In the genomic region with DNA sequence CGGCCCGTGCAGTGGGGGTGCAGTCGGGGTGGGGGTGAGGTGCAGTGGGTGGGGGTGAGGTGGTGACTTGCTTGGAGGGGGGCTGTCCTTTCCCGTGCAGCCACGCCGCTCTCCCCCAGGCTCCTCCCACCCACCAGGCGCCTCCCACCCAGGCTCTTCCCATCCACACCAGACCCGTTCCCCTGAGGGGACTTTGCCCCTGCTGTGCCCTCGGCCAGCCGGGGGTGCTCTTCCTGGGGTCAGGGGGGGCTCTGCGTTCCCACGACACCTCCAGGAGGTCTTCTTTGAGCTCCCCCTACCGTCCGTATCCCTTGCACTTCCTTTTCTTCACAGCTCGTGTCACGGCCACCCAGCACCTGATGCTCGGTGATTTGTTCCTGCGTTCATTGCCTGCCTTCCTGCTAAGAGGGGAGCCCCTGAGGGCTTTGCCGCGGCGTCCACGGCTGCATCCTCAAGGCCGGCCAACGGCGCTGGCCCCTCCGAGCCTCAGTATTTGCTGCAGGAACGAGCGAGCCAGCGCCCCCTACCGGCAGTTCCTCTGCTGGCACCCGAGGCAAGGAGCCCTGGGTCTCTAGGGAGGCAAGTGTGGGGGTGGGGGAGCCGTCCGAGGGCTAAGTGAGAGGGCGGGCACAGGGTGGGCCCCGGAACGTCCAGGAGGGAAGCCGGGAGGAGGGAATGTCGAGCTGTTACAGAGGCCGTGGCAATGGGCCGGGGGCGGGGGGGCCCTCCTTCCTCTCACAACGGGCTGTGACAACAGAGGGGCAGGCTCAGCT, we compare ENCODE assay signal across 8 cellular contexts. TPM values are rescaled to one million over a fixed set of nuclear protein-coding genes. Genes with fewer than 3 reads are reported as not detected.
DNase-seq lines count a peak whose midpoint lies in the region; ATAC-seq and TF ChIP-seq lines count a peak whose summit lies in the region.

No MANE protein-coding gene starts in this region.

- ATAC-seq in thoracic aorta (ENCODE audit: insufficient number of reproducible peaks, low FRiP score, low read depth) (no peak), GM21381 (IDR thresholded peaks at IDR 0.05; ENCODE audit: unreplicated experiment) (no peak)

- no peak for TF ChIP-seq EP300 in ovary (IDR thresholded peaks at IDR 0.05)

- peak overlapping the region; percentile 66 for H3K4me3 ChIP-seq in CD8-positive, alpha-beta memory T cell (ENCODE audit: low read length)
- H3K4me3 ChIP-seq in SK-N-MC (peak overlapping the region; percentile 85), ovary (peak overlapping the region; percentile 25), thoracic aorta (peak overlapping the region; percentile 75)

- no peaks in the 10 kb centered on the region for H3K9me3 Mint-ChIP-seq in CD8-positive, alpha-beta memory T cell
- H3K9me3 Mint-ChIP-seq in activated naive CD4-positive, alpha-beta T cell treated with anti-CD3 and anti-CD28 coated beads, Interleukin-2, amount 10 ng/mL, durations not matched to agents 7 days and 5 days, result no peaks in the 10 kb centered on the region

- H3K9ac ChIP-seq in SK-N-MC (ENCODE audit: insufficient read length), result peak overlapping the region; percentile 45

- peak; percentile 48 to 70 (median 67) for DNase-seq in CD8-positive, alpha-beta memory T cell
- DNase-seq in HuH-7 (ENCODE audit: low spot score) (peak; percentile 96), SK-N-MC (ENCODE audit: low read depth, low spot score) (no peak), glomerular visceral epithelial cell (ENCODE audit: extremely low spot score) (peak; percentile 55), ovary (peak; percentile 35 to 80 (median 69)), thoracic aorta (ENCODE audit: low spot score) (no peak)
- peak; percentile 85 for DNase-seq in activated naive CD4-positive, alpha-beta T cell treated with anti-CD3 and anti-CD28 coated beads, Interleukin-2, amount 10 ng/mL, durations not matched to agents 7 days and 5 days

- H3K36me3 ChIP-seq in CD8-positive, alpha-beta memory T cell (ENCODE audit: insufficient read depth, low read length), result no peaks in the 10 kb centered on the region
- H3K36me3 ChIP-seq in SK-N-MC (ENCODE audit: insufficient read depth, low read length) (no peaks in the 10 kb centered on the region), ovary (no peaks in the 10 kb centered on the region), thoracic aorta (no peaks in the 10 kb centered on the region)

- H3K36me3 Mint-ChIP-seq in CD8-positive, alpha-beta memory T cell, result no peaks in the 10 kb centered on the region
- no peaks in the 10 kb centered on the region for H3K36me3 Mint-ChIP-seq in activated naive CD4-positive, alpha-beta T cell treated with anti-CD3 and anti-CD28 coated beads, Interleukin-2, amount 10 ng/mL, durations not matched to agents 7 days and 5 days

- POLR2A ChIA-PET in CD8-positive, alpha-beta memory T cell (lab: Charles Lee), result no interaction called here

- intact Hi-C loops in ovary (cut with DNase I), result no loop called here

- peaks cover 17% of the 10 kb centered on the region for H3K27me3 ChIP-seq in CD8-positive, alpha-beta memory T cell (ENCODE audit: insufficient read depth, low read length, poor library complexity, severe bottlenecking)
- H3K27me3 ChIP-seq in ovary, result no peaks in the 10 kb centered on the region
- no peaks in the 10 kb centered on the region for H3K27me3 ChIP-seq in thoracic aorta (replicated peaks; ENCODE audit: insufficient read depth)

- peaks cover 8% of the 10 kb centered on the region for H3K4me1 ChIP-seq in CD8-positive, alpha-beta memory T cell (ENCODE audit: insufficient read depth, low read length)
- H3K4me1 ChIP-seq in ovary (ENCODE audit: insufficient read depth), result peaks cover 2% of the 10 kb centered on the region
- peaks cover 2 to 7% of the 10 kb centered on the region in 2 donors for H3K4me1 ChIP-seq in thoracic aorta (ENCODE audit: control insufficient read depth in 1 of 2, low read depth in 2 of 2)

- H3K27ac Mint-ChIP-seq in CD8-positive, alpha-beta memory T cell, result no peak overlapping the region
- no peak overlapping the region for H3K27ac Mint-ChIP-seq in activated naive CD4-positive, alpha-beta T cell treated with anti-CD3 and anti-CD28 coated beads, Interleukin-2, amount 10 ng/mL, durations not matched to agents 7 days and 5 days

- H3K4me1 Mint-ChIP-seq in CD8-positive, alpha-beta memory T cell, result peaks cover 4 to 22% (median 8%) of the 10 kb centered on the region in 3 donors
- H3K4me1 Mint-ChIP-seq in activated naive CD4-positive, alpha-beta T cell treated with anti-CD3 and anti-CD28 coated beads, Interleukin-2, amount 10 ng/mL, durations not matched to agents 7 days and 5 days, result peaks cover 10% of the 10 kb centered on the region

- peak overlapping the region; percentile 27 to 93 (median 87) for H3K4me3 Mint-ChIP-seq in CD8-positive, alpha-beta memory T cell
- H3K4me3 Mint-ChIP-seq in activated naive CD4-positive, alpha-beta T cell treated with anti-CD3 and anti-CD28 coated beads, Interleukin-2, amount 10 ng/mL, durations not matched to agents 7 days and 5 days, result peak overlapping the region; percentile 80

- TF ChIP-seq POLR2A in ovary (IDR thresholded peaks at IDR 0.05), result no peak

- TF ChIP-seq CTCF in ovary (IDR thresholded peaks at IDR 0.05) (peak in 2 of 3 donors; percentile 26 to 41), thoracic aorta (IDR thresholded peaks at IDR 0.05) (peak; percentile 64)

- H3K27ac ChIP-seq in CD8-positive, alpha-beta memory T cell (ENCODE audit: low read depth, low read length), result no peak overlapping the region
- H3K27ac ChIP-seq in SK-N-MC (no peak overlapping the region), ovary (no peak overlapping the region), thoracic aorta (no peak overlapping the region)

- 1% methylated on average over 33 to 42 of the region's 42 CpGs for WGBS in ovary, 3 donors

- CTCF ChIA-PET in CD8-positive, alpha-beta memory T cell (lab: Charles Lee), result interaction anchor here (0.6 to 2.0 kb wide), 5 partner anchors 9 to 199 kb away, joined by 3 to 7 read pairs (median 3); no protein-coding TSS in a partner anchor
- CTCF ChIA-PET in activated naive CD4-positive, alpha-beta T cell treated with anti-CD3 and anti-CD28 coated beads, Interleukin-2, amount 10 ng/mL, durations not matched to agents 7 days and 5 days (lab: Charles Lee), result interaction anchor here (0.5 to 4.1 kb wide), 14 partner anchors 8 to 366 kb away, joined by 3 to 36 read pairs (median 4); no protein-coding TSS in a partner anchor

- no peaks in the 10 kb centered on the region for H3K9me3 ChIP-seq in CD8-positive, alpha-beta memory T cell (ENCODE audit: low read length)
- H3K9me3 ChIP-seq in SK-N-MC (ENCODE audit: low read depth, low read length) (no peaks in the 10 kb centered on the region), ovary (no peaks in the 10 kb centered on the region), thoracic aorta (no peaks in the 10 kb centered on the region)

- peaks cover 56 to 77% of the 10 kb centered on the region in 2 donors for H3K27me3 Mint-ChIP-seq in CD8-positive, alpha-beta memory T cell
- H3K27me3 Mint-ChIP-seq in activated naive CD4-positive, alpha-beta T cell treated with anti-CD3 and anti-CD28 coated beads, Interleukin-2, amount 10 ng/mL, durations not matched to agents 7 days and 5 days, result peaks cover 75% of the 10 kb centered on the region

RNA-seq across cellular contexts. Expression of gene LRRC4B, which starts 11.8 kb away (rescaled TPM):
- not detected for total RNA-seq in CD8-positive, alpha-beta memory T cell
- not detected for polyA plus RNA-seq in CD8-positive, alpha-beta memory T cell
- 1 to 10 TPM; 1.2 to 7.9 (median 2.5) TPM for total RNA-seq in ovary
- 1 to 10 TPM in 1 of 2 donors, under 1 TPM in 1; 0.12 to 5.6 TPM for polyA plus RNA-seq in ovary
- 10 to 100 TPM in 1 of 2 donors, 1 to 10 TPM in 1; 5.3 to 13.7 TPM for total RNA-seq in thoracic aorta

RNA-seq across cellular contexts. Expression of gene ASPDH, which starts 42.7 kb away (rescaled TPM):
- not detected for total RNA-seq in CD8-positive, alpha-beta memory T cell
- not detected for polyA plus RNA-seq in CD8-positive, alpha-beta memory T cell
- total RNA-seq in ovary, result not detected
- not detected for polyA plus RNA-seq in ovary
- not detected for total RNA-seq in thoracic aorta

RNA-seq across cellular contexts. Expression of gene JOSD2, which starts 45.4 kb away (rescaled TPM):
- 10 to 100 TPM; 47.4 to 50.9 TPM for total RNA-seq in CD8-positive, alpha-beta memory T cell
- 28.4 TPM for polyA plus RNA-seq in CD8-positive, alpha-beta memory T cell
- 10 to 100 TPM; 15.0 to 28.9 (median 21.8) TPM for total RNA-seq in ovary
- 10 to 100 TPM in 1 of 2 donors, not detected in 1; 42.5 TPM for polyA plus RNA-seq in ovary
- 10 to 100 TPM; 11.6 to 34.7 TPM for total RNA-seq in thoracic aorta

Comparison
In these comparisons a context has a peak if more than half of its experiments do, and no peak if none do; other contexts are left out.
1. DNase-seq: peak in CD8-positive, alpha-beta memory T cell (5 of 5), HuH-7 (single experiment), activated naive CD4-positive, alpha-beta T cell treated with anti-CD3 and anti-CD28 coated beads, Interleukin-2, amount 10 ng/mL, durations not matched to agents 7 days and 5 days (single experiment), glomerular visceral epithelial cell (single experiment) and ovary (5 of 5); none in SK-N-MC (single experiment) and thoracic aorta (single experiment).
2. H3K4me3 ChIP-seq: peak in every context shown above with its lines; median percentile 85 in SK-N-MC; 75 in thoracic aorta; 66 in CD8-positive, alpha-beta memory T cell; 25 in ovary.